Comparison of ENCODE assay signal across 22 cellular contexts in the genomic region with DNA sequence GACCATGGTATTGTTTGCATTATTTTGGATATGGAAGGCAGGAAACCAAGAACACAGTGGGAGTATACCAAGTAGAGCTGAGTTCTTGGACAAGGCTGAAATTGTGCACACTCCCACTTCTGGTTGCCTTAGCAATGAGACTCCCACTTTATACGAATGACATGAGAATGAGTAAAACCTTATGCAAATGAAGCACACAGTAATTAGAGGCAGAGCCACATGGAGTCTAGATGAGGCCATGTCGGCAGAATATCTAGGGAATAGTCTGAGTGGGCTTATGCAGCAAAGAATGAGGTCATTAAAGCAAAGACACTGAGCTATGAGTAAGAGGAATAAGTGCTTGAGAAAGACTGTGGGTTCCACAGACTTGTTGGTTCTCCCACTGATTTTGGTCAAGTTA.
DNase-seq lines count a peak whose midpoint lies in the region; TF ChIP-seq lines count a peak whose summit lies in the region.
"Had no signal": no experiment of that assay in that cellular context is flagged by ENCODE, and none has a peak within 500 bp of the region (broad histone marks: within the 10 kb centered on the region; RNA-seq: fewer than 3 reads in every experiment).

No MANE protein-coding gene starts in this region.

- intact Hi-C loops in dorsolateral prefrontal cortex (cut with DNase I) = no loop called here

- peak overlapping the region in 36 of 59 donors; percentile 2 to 83 (median 54) for H3K27ac ChIP-seq in dorsolateral prefrontal cortex
- H3K27ac ChIP-seq: PC-9, RWPE1 had no signal

- no peaks in the 10 kb centered on the region for H3K27me3 ChIP-seq in dorsolateral prefrontal cortex
- H3K27me3 ChIP-seq: BE2C had no signal

- no peak for TF ChIP-seq CTCF in dorsolateral prefrontal cortex (IDR thresholded peaks at IDR 0.05 in 54 of 56, conservative IDR thresholded peaks at IDR 0.05 in 2 of 56; ENCODE audit: low read depth in 1 of 56, partially characterized antibody in 56 of 56)

- DNase-seq in M059J (ENCODE audit: low read depth) (peak; percentile 51), dorsolateral prefrontal cortex (peak in 3 of 10 donors; percentile 25 to 64 (median 40)), kidney glomerular epithelial cell (lab: John Stamatoyannopoulos, UW) (peak; percentile 7), superior temporal gyrus (ENCODE audit: extremely low spot score) (peak; percentile 70), Kasumi-1 (lab: John Stamatoyannopoulos, UW) (no peak), NCI-H748 treated with DMSO at 0.1 percent for 48 hours (lab: John Stamatoyannopoulos, UW) (no peak)
- no peak for DNase-seq in activated naive CD4-positive, alpha-beta T cell (lab: John Stamatoyannopoulos, UW)
- DNase-seq: BE2C, COR-L47, DMS79 treated with DMSO at 0.1 percent for 48 hours, H9, HFFc6, MM.1S, NCI-H1092, NCI-H1436 treated with DMSO at 0.1 percent for 48 hours, NCI-H1930, NCI-H510A, PC-9, SIG-M5, SK-N-SH had no signal

- no peak overlapping the region for H3K4me3 ChIP-seq in dorsolateral prefrontal cortex
- H3K4me3 ChIP-seq: GM12878, PC-9 had no signal

Comparison
In these comparisons a context has a peak if more than half of its experiments do, and no peak if none do; other contexts are left out.
1. DNase-seq: peak in M059J (single experiment), kidney glomerular epithelial cell (single experiment) and superior temporal gyrus (single experiment); none in Kasumi-1 (0 of 2), NCI-H748 treated with DMSO at 0.1 percent for 48 hours (single experiment) and activated naive CD4-positive, alpha-beta T cell (0 of 4).